10 cellular contexts compared by ENCODE assay signal in the genomic region with DNA sequence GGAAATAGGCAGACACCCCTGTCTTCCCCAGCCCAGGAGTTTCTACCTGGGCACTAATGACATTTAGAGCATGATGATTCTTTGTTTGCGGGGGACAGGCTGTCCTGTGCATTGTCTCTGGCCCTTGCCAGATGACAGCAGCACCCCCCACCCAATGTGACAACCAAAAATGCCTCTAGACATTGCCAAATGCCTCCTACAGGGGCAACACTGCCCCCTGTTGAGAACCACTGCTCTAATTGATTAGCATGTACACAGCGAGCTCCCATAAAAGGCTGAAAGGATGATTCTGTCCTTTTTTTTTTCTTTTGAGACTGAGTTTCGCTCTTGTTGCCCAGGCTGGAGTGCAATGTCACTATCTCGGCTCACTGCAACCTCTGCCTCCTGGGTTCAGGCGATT. TPM values are rescaled to one million over a fixed set of nuclear protein-coding genes. Genes with fewer than 3 reads are reported as not detected.
DNase-seq lines count a peak whose midpoint lies in the region; ATAC-seq and TF ChIP-seq lines count a peak whose summit lies in the region.
"Had no signal": no experiment of that assay in that cellular context is flagged by ENCODE, and none has a peak within 500 bp of the region (broad histone marks: within the 10 kb centered on the region; RNA-seq: fewer than 3 reads in every experiment).

No MANE protein-coding gene starts in this region.

- H3K4me2 ChIP-seq in BLaER1 (peak overlapping the region; percentile 36), H9 (ENCODE audit: insufficient read depth, insufficient read length, low read length) (no peak overlapping the region)

- H2BK120ac ChIP-seq in H9 (ENCODE audit: low read depth, low read length, poor library complexity, severe bottlenecking): no peak overlapping the region

- TF ChIP-seq POLR2A in right lobe of liver (IDR thresholded peaks at IDR 0.05): no peak
- no peak for TF ChIP-seq POLR2A in sigmoid colon (IDR thresholded peaks at IDR 0.05)

- H3K23me2 ChIP-seq in H9 (ENCODE audit: insufficient read length, low read depth, low read length, poor library complexity, severe bottlenecking): no peaks in the 10 kb centered on the region

- no peak overlapping the region for H2AK5ac ChIP-seq in H9 (ENCODE audit: insufficient read length, low read length)

- TF ChIP-seq CTCF in H9 (conservative IDR thresholded peaks at IDR 0.05) (peak; percentile 57), right lobe of liver (IDR thresholded peaks at IDR 0.05) (peak in 3 of 4 donors; percentile 19 to 33 (median 25)), sigmoid colon (IDR thresholded peaks at IDR 0.05) (no peak)

- H3K36me3 ChIP-seq in BLaER1 (no peaks in the 10 kb centered on the region), right lobe of liver (no peaks in the 10 kb centered on the region), sigmoid colon (no peaks in the 10 kb centered on the region)

- no peak overlapping the region for H4K91ac ChIP-seq in H9 (ENCODE audit: insufficient read length, low read depth, low read length)

- peaks cover 0 to 12% (median 0%) of the 10 kb centered on the region in 3 experiments; a peak in 2 of 7 replicates for H3K36me3 Mint-ChIP-seq in H9 (ENCODE audit: insufficient read depth in 1 of 3, low read depth in 3 of 3)
- H3K36me3 Mint-ChIP-seq in activated CD4-positive, alpha-beta T cell treated with anti-CD3 and anti-CD28 coated beads, Interleukin-2, amount 10 ng/mL, durations not matched to agents 7 days and 5 days (ENCODE audit: low read depth): no peaks in the 10 kb centered on the region

- intact Hi-C loops in right lobe of liver (cut with DNase I): loop anchor here in 1 of 2 donors (10.0 kb wide), 1 partner anchor 615 kb away; no protein-coding TSS in a partner anchor
- intact Hi-C loops in sigmoid colon (cut with DNase I): no loop called here

- peak overlapping the region; percentile 11; the same call in 1 of the 2 replicates for H3K9ac ChIP-seq in BLaER1
- no peak overlapping the region for H3K9ac ChIP-seq in H9 (ENCODE audit: extremely low read depth, insufficient read length, low read length)

- H4K8ac ChIP-seq in H9 (replicated peaks; ENCODE audit: insufficient read length, low read depth, low read length): no peak overlapping the region

- H2BK5ac ChIP-seq in H9 (ENCODE audit: insufficient read length, low read length): no peak overlapping the region

- POLR2A ChIA-PET in activated CD4-positive, alpha-beta T cell treated with anti-CD3 and anti-CD28 coated beads, Interleukin-2, amount 10 ng/mL, durations not matched to agents 7 days and 5 days (lab: Charles Lee): interaction anchor here (1.1 kb wide), 1 partner anchor 334 kb away, joined by 4 read pairs; no protein-coding TSS in a partner anchor

- ATAC-seq in right lobe of liver (no peak), HG03342 (IDR thresholded peaks at IDR 0.05; ENCODE audit: unreplicated experiment) (no peak)

- no CpG with 5 or more reads among the region's 5 CpGs for WGBS in H9 (ENCODE audit: extremely low coverage, insufficient read length, low lambda C conversion rate)
- 83% methylated on average over 4 of the region's 5 CpGs for WGBS in right lobe of liver (ENCODE audit: insufficient coverage, low coverage, low lambda C conversion rate, missing lambda C conversion rate)
- 92 to 94% methylated on average over 5 of the region's 5 CpGs for WGBS in sigmoid colon, 2 donors

- CTCF ChIA-PET in activated CD4-positive, alpha-beta T cell treated with anti-CD3 and anti-CD28 coated beads, Interleukin-2, amount 10 ng/mL, durations not matched to agents 7 days and 5 days (lab: Charles Lee): interaction anchor here (0.5 to 2.6 kb wide), 2 partner anchors 9 to 116 kb away, joined by 4 to 11 read pairs; no protein-coding TSS in a partner anchor

- H2BK15ac ChIP-seq in H9 (ENCODE audit: low read depth, low read length): no peak overlapping the region

- H2AFZ ChIP-seq in H9 (ENCODE audit: low read length): no peak overlapping the region

- peaks cover 26 to 27% of the 10 kb centered on the region in 2 experiments for H3K4me1 Mint-ChIP-seq in H9
- peaks cover 14% of the 10 kb centered on the region for H3K4me1 Mint-ChIP-seq in activated CD4-positive, alpha-beta T cell treated with anti-CD3 and anti-CD28 coated beads, Interleukin-2, amount 10 ng/mL, durations not matched to agents 7 days and 5 days

- H3K79me2 ChIP-seq in H9 (ENCODE audit: insufficient read depth, low read length): no peaks in the 10 kb centered on the region

- no peak overlapping the region for H3K14ac ChIP-seq in H9 (ENCODE audit: insufficient read depth, low read length)

- no peak overlapping the region for H3K23ac ChIP-seq in H9 (ENCODE audit: insufficient read length, low read depth, low read length)

- no peak overlapping the region for H3K18ac ChIP-seq in H9 (ENCODE audit: insufficient read length, low read depth, low read length)

- no peak overlapping the region; a peak in 1 of 7 replicates for H3K27ac Mint-ChIP-seq in H9
- no peak overlapping the region for H3K27ac Mint-ChIP-seq in activated CD4-positive, alpha-beta T cell treated with anti-CD3 and anti-CD28 coated beads, Interleukin-2, amount 10 ng/mL, durations not matched to agents 7 days and 5 days

- TF ChIP-seq EP300 in sigmoid colon (IDR thresholded peaks at IDR 0.05): no peak

- no peak overlapping the region for H4K5ac ChIP-seq in H9 (ENCODE audit: insufficient read length, low read depth, low read length)

- no peak overlapping the region for H3K4me3 Mint-ChIP-seq in H9
- H3K4me3 Mint-ChIP-seq in activated CD4-positive, alpha-beta T cell treated with anti-CD3 and anti-CD28 coated beads, Interleukin-2, amount 10 ng/mL, durations not matched to agents 7 days and 5 days: no peak overlapping the region

- H3K27ac ChIP-seq in BLaER1 (peak overlapping the region; percentile 55), H9 (ENCODE audit: insufficient read length, low read depth, low read length) (no peak overlapping the region), right lobe of liver (no peak overlapping the region), sigmoid colon (no peak overlapping the region)

- peak; percentile 56 for DNase-seq in H9
- peak; percentile 49 for DNase-seq in activated CD4-positive, alpha-beta T cell treated with anti-CD3 and anti-CD28 coated beads, Interleukin-2, amount 10 ng/mL, durations not matched to agents 7 days and 5 days
- no peak for DNase-seq in right lobe of liver
- no peak for DNase-seq in sigmoid colon
- no peak for DNase-seq in ecto neural progenitor cell (ENCODE audit: low spot score)
- no peak for DNase-seq in AG08396 (ENCODE audit: low spot score)
- DNase-seq: NCI-H510A had no signal

- H3T11ph ChIP-seq in H9 (ENCODE audit: low read length): no peak overlapping the region

- no peaks in the 10 kb centered on the region; the same call in none of the 2 replicates for H3K27me3 Mint-ChIP-seq in H9 (ENCODE audit: low read depth)
- peaks cover 9% of the 10 kb centered on the region for H3K27me3 Mint-ChIP-seq in activated CD4-positive, alpha-beta T cell treated with anti-CD3 and anti-CD28 coated beads, Interleukin-2, amount 10 ng/mL, durations not matched to agents 7 days and 5 days

- H3K27me3 ChIP-seq in BLaER1 (no peaks in the 10 kb centered on the region), H9 (ENCODE audit: insufficient read depth, low read length) (no peaks in the 10 kb centered on the region), right lobe of liver (no peaks in the 10 kb centered on the region), sigmoid colon (no peaks in the 10 kb centered on the region)

- no peaks in the 10 kb centered on the region for H4K20me1 ChIP-seq in BLaER1
- no peaks in the 10 kb centered on the region for H4K20me1 ChIP-seq in H9 (ENCODE audit: control insufficient read depth, insufficient read depth, insufficient read length)

- peaks cover 30% of the 10 kb centered on the region for H3K4me1 ChIP-seq in BLaER1
- peaks cover 3% of the 10 kb centered on the region; the same call in 1 of the 2 replicates for H3K4me1 ChIP-seq in H9 (ENCODE audit: insufficient read depth, low read length)
- no peaks in the 10 kb centered on the region for H3K4me1 ChIP-seq in right lobe of liver
- no peaks in the 10 kb centered on the region for H3K4me1 ChIP-seq in sigmoid colon

- H3K56ac ChIP-seq in H9 (ENCODE audit: insufficient read length, low read depth, low read length): no peak overlapping the region

- no peak overlapping the region for H3K4ac ChIP-seq in H9 (ENCODE audit: low read depth, low read length)

- peaks cover 0 to 15% of the 10 kb centered on the region in 2 experiments; a peak in 4 of 5 replicates for H3K9me3 Mint-ChIP-seq in H9
- H3K9me3 Mint-ChIP-seq in activated CD4-positive, alpha-beta T cell treated with anti-CD3 and anti-CD28 coated beads, Interleukin-2, amount 10 ng/mL, durations not matched to agents 7 days and 5 days: no peaks in the 10 kb centered on the region

- no peak overlapping the region for H2BK20ac ChIP-seq in H9 (ENCODE audit: low read depth, low read length, poor library complexity, severe bottlenecking)

- H3K79me1 ChIP-seq in H9 (ENCODE audit: insufficient read depth, low read depth, low read length, poor library complexity, severe bottlenecking): no peaks in the 10 kb centered on the region

- H3K4me3 ChIP-seq in BLaER1 (no peak overlapping the region), right lobe of liver (no peak overlapping the region), sigmoid colon (no peak overlapping the region)

- H3K9me3 ChIP-seq in BLaER1 (peaks cover 24% of the 10 kb centered on the region), H9 (ENCODE audit: control insufficient read depth, low read depth, low read length) (no peaks in the 10 kb centered on the region), right lobe of liver (no peaks in the 10 kb centered on the region), sigmoid colon (no peaks in the 10 kb centered on the region)

- H2BK12ac ChIP-seq in H9 (ENCODE audit: insufficient read length, low read depth, low read length): no peak overlapping the region

RNA-seq across cellular contexts. Expression of a gene that starts 50.5 kb away (rescaled TPM):
- total RNA-seq in H9 (2021) (1.5 and 2.0 TPM in 2 replicates), right lobe of liver (1 to 10 TPM in 1 of 6 experiments, under 1 TPM in 2, not detected in 3; 0.59 to 1.0 (median 0.70) TPM), sigmoid colon (1 to 10 TPM in 1 of 4 donors, not detected in 3; 1.1 TPM)
- total RNA-seq in activated CD4-positive, alpha-beta T cell treated with anti-CD3 and anti-CD28 coated beads, Interleukin-2, amount 10 ng/mL, durations not matched to agents 7 days and 5 days: 1 to 10 TPM; 1.0 to 1.5 TPM
- polyA plus RNA-seq in sigmoid colon: 1 to 10 TPM in 2 of 3 donors, under 1 TPM in 1; 0.90 to 6.2 (median 4.8) TPM
- total RNA-seq: skeletal muscle tissue had no signal

Comparison
In these comparisons a context has a peak if more than half of its experiments do, and no peak if none do; other contexts are left out.
1. DNase-seq: peak in H9 (single experiment) and activated CD4-positive, alpha-beta T cell treated with anti-CD3 and anti-CD28 coated beads, Interleukin-2, amount 10 ng/mL, durations not matched to agents 7 days and 5 days (single experiment); none in right lobe of liver (0 of 3), sigmoid colon (single experiment), ecto neural progenitor cell (single experiment) and AG08396 (single experiment).
2. CTCF ChIP-seq: peak in H9 (single experiment) and right lobe of liver (3 of 4); none in sigmoid colon (0 of 4).